10 cellular contexts compared by ENCODE assay signal in the genomic region with DNA sequence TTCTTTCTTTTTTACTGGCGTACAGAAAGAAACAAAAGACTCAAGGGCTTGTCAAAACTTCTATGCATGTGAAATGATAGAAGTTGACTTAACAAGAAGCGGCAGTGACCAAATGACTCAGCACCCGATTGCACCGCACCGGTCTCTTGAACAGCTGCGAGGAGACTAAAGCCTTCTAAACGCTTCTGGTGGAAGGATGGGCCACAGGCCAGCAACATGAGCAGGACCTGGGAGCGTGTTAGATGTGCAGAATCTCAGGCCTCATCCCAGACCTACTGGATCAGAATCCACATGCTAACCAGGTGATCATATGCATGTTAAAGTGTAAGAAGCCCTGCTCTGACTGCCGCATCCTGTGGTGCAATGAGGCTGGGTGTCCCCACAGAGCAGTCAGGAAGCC. TPM values are rescaled to one million over a fixed set of nuclear protein-coding genes. Genes with fewer than 3 reads are reported as not detected.
"Had no signal": no experiment of that assay in that cellular context is flagged by ENCODE, and none has a peak within 500 bp of the region (broad histone marks: within the 10 kb centered on the region; RNA-seq: fewer than 3 reads in every experiment).

No MANE protein-coding gene starts in this region.

RNA-seq across cellular contexts. Expression of gene LGALS9C, which starts 31.1 kb away (rescaled TPM):
- total RNA-seq: activated CD4-positive, alpha-beta T cell treated with anti-CD3 and anti-CD28 coated beads for 36 hours; activated naive CD4-positive, alpha-beta T cell treated with anti-CD3 and anti-CD28 coated beads, Interleukin-2, amount 50 U/mL, for 72 hours; activated T-cell treated with anti-CD3 and anti-CD28 coated beads, Interleukin-2, amount 50 U/mL, for 72 hours; activated T-helper 1 cell treated with anti-CD3 and anti-CD28 coated beads, Interleukin-12 subunit alpha, Interleukin-12 subunit beta, Interleukin-2, Interleukin-4 antibody, amounts not matched to agents 30 ng/mL and 10 ng/mL and 1 ng/mL, durations not matched to agents 14 hours and 24 hours and 36 hours; aorta; astrocyte; body of pancreas; cardiac septum; T-helper 17 cell; WTC11 had no signal
